ENCODE assay signal across 9 cellular contexts in genomic region chr15:71802770-71803169, GRCh38. TPM values are rescaled to one million over a fixed set of nuclear protein-coding genes. Genes with fewer than 3 reads are reported as not detected.
DNase-seq lines count a peak whose midpoint lies in the region; ATAC-seq and TF ChIP-seq lines count a peak whose summit lies in the region.
"Had no signal": no experiment of that assay in that cellular context is flagged by ENCODE, and none has a peak within 500 bp of the region (broad histone marks: within the 10 kb centered on the region; RNA-seq: fewer than 3 reads in every experiment).

No MANE protein-coding gene starts in this region.

- no peak overlapping the region for H3K4me2 ChIP-seq in neuronal stem cell (ENCODE audit: insufficient read depth, low read length, poor library complexity, severe bottlenecking)

- intact Hi-C loops in body of pancreas (cut with DNase I): loop anchor here (5.0 to 10.0 kb wide), 3 partner anchors 60 to 352 kb away; no protein-coding TSS in a partner anchor

- H2BK12ac ChIP-seq in neuronal stem cell (ENCODE audit: low read length): no peak overlapping the region

- H3K36me3 ChIP-seq in body of pancreas (replicated peaks in 1 of 2; ENCODE audit: insufficient read depth in 1 of 2, low read depth in 2 of 2): no peaks in the 10 kb centered on the region
- H3K36me3 ChIP-seq in neuronal stem cell (replicated peaks in 1 of 2; ENCODE audit: control insufficient read depth in 2 of 2, insufficient read depth in 2 of 2, low read length in 2 of 2): no peaks in the 10 kb centered on the region

- H3K18ac ChIP-seq in neuronal stem cell (ENCODE audit: low read length): no peak overlapping the region

- H2BK120ac ChIP-seq in neuronal stem cell (ENCODE audit: low read depth, low read length): no peak overlapping the region

- H2BK5ac ChIP-seq in neuronal stem cell (ENCODE audit: low read length): no peak overlapping the region

- no peak overlapping the region for H3K14ac ChIP-seq in neuronal stem cell (ENCODE audit: low read length)

- no peak overlapping the region for H3K27ac ChIP-seq in body of pancreas
- no peak overlapping the region for H3K27ac ChIP-seq in neuronal stem cell (replicated peaks; ENCODE audit: low read length)

- no peak overlapping the region for H2AFZ ChIP-seq in neuronal stem cell (ENCODE audit: low read length)

- no peaks in the 10 kb centered on the region for H3K79me1 ChIP-seq in neuronal stem cell (ENCODE audit: low read depth, low read length)

- ATAC-seq in body of pancreas (no peak), GM21447 (IDR thresholded peaks at IDR 0.05; ENCODE audit: unreplicated experiment) (no peak), HG03045 (IDR thresholded peaks at IDR 0.05; ENCODE audit: unreplicated experiment) (no peak)

- H3K9ac ChIP-seq in neuronal stem cell (ENCODE audit: low read depth, low read length, poor library complexity): no peak overlapping the region

- H4K8ac ChIP-seq in neuronal stem cell (ENCODE audit: low read depth, low read length): no peak overlapping the region

- H4K91ac ChIP-seq in neuronal stem cell (ENCODE audit: low read depth, low read length, poor library complexity): no peak overlapping the region

- DNase-seq in ELF-1 (ENCODE audit: low read depth, low spot score) (peak; percentile 87), LNCaP clone FGC (ENCODE audit: low read depth) (no peak), body of pancreas (peak; percentile 36 to 65 (median 48)), neuronal stem cell (ENCODE audit: low spot score) (no peak), kidney tubule cell (ENCODE audit: low spot score) (no peak), hippocampal formation (lab: John Stamatoyannopoulos, UW) (no peak)
- DNase-seq: activated effector memory CD4-positive, alpha-beta T cell treated with Interleukin-2 at 50 U/mL for 16 hours had no signal

- H3K4me3 ChIP-seq in LNCaP clone FGC (ENCODE audit: low read depth, low read length): no peak overlapping the region
- H3K4me3 ChIP-seq in body of pancreas: no peak overlapping the region
- no peak overlapping the region for H3K4me3 ChIP-seq in neuronal stem cell (ENCODE audit: low read length in 2 of 2)

- H3K9me3 ChIP-seq in body of pancreas (no peaks in the 10 kb centered on the region), neuronal stem cell (replicated peaks in 1 of 2; ENCODE audit: control insufficient read depth in 2 of 2, insufficient read depth in 1 of 2, low read depth in 1 of 2, low read length in 2 of 2) (no peaks in the 10 kb centered on the region)

- peak overlapping the region; percentile 20 for H2AK5ac ChIP-seq in neuronal stem cell (ENCODE audit: low read depth, low read length)

- H3K23ac ChIP-seq in neuronal stem cell (ENCODE audit: low read depth, low read length, poor library complexity): peak overlapping the region; percentile 46

- TF ChIP-seq CTCF in LNCaP clone FGC (IDR thresholded peaks at IDR 0.05; ENCODE audit: control insufficient read depth, extremely low read depth, insufficient read depth): peak; percentile 48; the same call in 1 of the 2 replicates
- peak; percentile 20 to 52 (median 39) for TF ChIP-seq CTCF in body of pancreas (IDR thresholded peaks at IDR 0.05)

- 44 to 55% methylated on average over 21 of the region's 21 CpGs for WGBS in body of pancreas, 2 donors
- WGBS in neuronal stem cell (ENCODE audit: extremely low coverage in 2 of 2, insufficient read length in 2 of 2, insufficient replicate concordance in 1 of 2), 2 donors: no CpG with 5 or more reads among the region's 21 CpGs

- H2BK15ac ChIP-seq in neuronal stem cell (ENCODE audit: low read length): no peak overlapping the region

- peaks cover 13% of the 10 kb centered on the region for H3K4me1 ChIP-seq in body of pancreas
- H3K4me1 ChIP-seq in neuronal stem cell (ENCODE audit: control insufficient read depth in 2 of 2, insufficient read depth in 1 of 2, low read depth in 1 of 2, low read length in 2 of 2): peaks cover 14 to 17% of the 10 kb centered on the region in 2 donors

- TF ChIP-seq POLR2A in body of pancreas (IDR thresholded peaks at IDR 0.05): no peak

- H3K27me3 ChIP-seq in body of pancreas (peaks cover 0 to 5% of the 10 kb centered on the region in 2 donors), neuronal stem cell (ENCODE audit: control insufficient read depth in 3 of 3, insufficient read depth in 3 of 3, low read depth in 1 of 3, low read length in 3 of 3) (no peaks in the 10 kb centered on the region)

- H3K4ac ChIP-seq in neuronal stem cell (ENCODE audit: low read length): no peak overlapping the region

RNA-seq across cellular contexts. Expression of gene NR2E3, which starts 7.6 kb away (rescaled TPM):
- total RNA-seq in body of pancreas: under 1 TPM in 1 of 2 donors, not detected in 1; 0.52 TPM
- polyA plus RNA-seq in neuronal stem cell (2013, experiment 1 of 2): 0.03 TPM
- polyA plus RNA-seq in neuronal stem cell (2013, experiment 2 of 2): 0.11 TPM

Comparison
In these comparisons a context has a peak if more than half of its experiments do, and no peak if none do; other contexts are left out.
1. DNase-seq: peak in ELF-1 (single experiment) and body of pancreas (4 of 4); none in LNCaP clone FGC (single experiment), neuronal stem cell (single experiment), kidney tubule cell (single experiment) and hippocampal formation (0 of 2).